ENCODE assay signal across 17 cellular contexts in genomic region chr16:5175263-5175662, GRCh38.
DNase-seq lines count a peak whose midpoint lies in the region; TF ChIP-seq lines count a peak whose summit lies in the region.
"Had no signal": no experiment of that assay in that cellular context is flagged by ENCODE, and none has a peak within 500 bp of the region (broad histone marks: within the 10 kb centered on the region; RNA-seq: fewer than 3 reads in every experiment).

No MANE protein-coding gene starts in this region.

- DNase-seq in NCI-H82 (lab: John Stamatoyannopoulos, UW) (peak; percentile 30), NCI-H82 treated with DMSO at 0.1 percent for 48 hours (lab: John Stamatoyannopoulos, UW; ENCODE audit: unreplicated experiment) (no peak), anterior cingulate cortex (lab: John Stamatoyannopoulos, UW) (peak in 45 of 58 donors; percentile 1 to 76 (median 29)), mucosa of gallbladder (ENCODE audit: low spot score) (peak; percentile 10), tibial artery (no peak), osteocyte (ENCODE audit: extremely low spot score, unreplicated experiment) (no peak), activated gamma-delta T cell (lab: John Stamatoyannopoulos, UW) (no peak)
- DNase-seq: AML-193; Calu3; CD4-positive, CD25-positive, alpha-beta regulatory T cell; GOT3; MV-4-11; NCI-H510A had no signal

- H3K27me3 Mint-ChIP-seq in osteocyte (ENCODE audit: unreplicated experiment): no peaks in the 10 kb centered on the region

- H3K4me3 Mint-ChIP-seq in osteocyte (ENCODE audit: unreplicated experiment): no peak overlapping the region
- H3K4me3 Mint-ChIP-seq: CD4-positive, CD25-positive, alpha-beta regulatory T cell; IgD-negative memory B cell had no signal

- intact Hi-C loops in tibial artery (cut with DNase I; ENCODE audit: low total_unique reads): no loop called here

- H3K9me3 ChIP-seq in tibial artery: peaks cover 2 to 16% (median 12%) of the 10 kb centered on the region in 3 donors
- H3K9me3 ChIP-seq: SJSA1 had no signal

- no peaks in the 10 kb centered on the region for H3K4me1 Mint-ChIP-seq in osteocyte (ENCODE audit: unreplicated experiment)
- H3K4me1 Mint-ChIP-seq: CD4-positive, CD25-positive, alpha-beta regulatory T cell; IgD-negative memory B cell had no signal

- peaks cover 38% of the 10 kb centered on the region for H3K9me3 Mint-ChIP-seq in osteocyte (ENCODE audit: unreplicated experiment)

- no peak overlapping the region for H3K27ac Mint-ChIP-seq in osteocyte (ENCODE audit: unreplicated experiment)
- H3K27ac Mint-ChIP-seq: CD4-positive, CD25-positive, alpha-beta regulatory T cell; IgD-negative memory B cell had no signal

- H3K4me3 ChIP-seq in tibial artery: no peak overlapping the region
- H3K4me3 ChIP-seq: A549, SJSA1 had no signal

- no peaks in the 10 kb centered on the region for H3K36me3 ChIP-seq in tibial artery
- H3K36me3 ChIP-seq: SJSA1 had no signal

- no peak overlapping the region for H3K27ac ChIP-seq in tibial artery
- H3K27ac ChIP-seq: A549, RWPE1, SJSA1 had no signal

- H3K27me3 ChIP-seq in tibial artery: no peaks in the 10 kb centered on the region
- H3K27me3 ChIP-seq: SJSA1 had no signal

- H3K4me1 ChIP-seq in tibial artery: no peaks in the 10 kb centered on the region
- H3K4me1 ChIP-seq: A549, SJSA1 had no signal

- TF ChIP-seq CTCF in tibial artery (IDR thresholded peaks at IDR 0.05) (no peak), osteocyte (IDR thresholded peaks at IDR 0.05) (no peak)

- no peaks in the 10 kb centered on the region for H3K36me3 Mint-ChIP-seq in osteocyte (ENCODE audit: unreplicated experiment)
- H3K36me3 Mint-ChIP-seq: CD4-positive, CD25-positive, alpha-beta regulatory T cell; IgD-negative memory B cell had no signal

Comparison
In these comparisons a context has a peak if more than half of its experiments do, and no peak if none do; other contexts are left out.
1. DNase-seq: peak in NCI-H82 (single experiment), anterior cingulate cortex (45 of 58) and mucosa of gallbladder (single experiment); none in NCI-H82 treated with DMSO at 0.1 percent for 48 hours (single experiment), tibial artery (0 of 2), osteocyte (single experiment) and activated gamma-delta T cell (single experiment).